In genomic region chr12:122646568-122647220, GRCh38 we compare ENCODE assay signal across 8 cellular contexts. TPM values are rescaled to one million over a fixed set of nuclear protein-coding genes. Genes with fewer than 3 reads are reported as not detected.
DNase-seq lines count a peak whose midpoint lies in the region; ATAC-seq and TF ChIP-seq lines count a peak whose summit lies in the region.

No MANE protein-coding gene starts in this region.

- H4K20me1 ChIP-seq in SU-DHL-6 (ENCODE audit: low read depth, low read length) (no peaks in the 10 kb centered on the region), mammary epithelial cell (ENCODE audit: insufficient read depth, low read length) (no peaks in the 10 kb centered on the region)

- H3K4me3 ChIP-seq in SU-DHL-6 (ENCODE audit: insufficient read depth, low read length, poor library complexity, severe bottlenecking) (no peak overlapping the region), mammary epithelial cell (replicated peaks in 1 of 3; ENCODE audit: insufficient read depth in 1 of 3, low read depth in 2 of 3, low read length in 3 of 3) (no peak overlapping the region), suprapubic skin (no peak overlapping the region)

- no peaks in the 10 kb centered on the region for H3F3A ChIP-seq in SU-DHL-6 (ENCODE audit: insufficient read depth)

- no peak for TF ChIP-seq POLR2A in suprapubic skin (IDR thresholded peaks at IDR 0.05)

- no peak overlapping the region for H2AFZ ChIP-seq in SU-DHL-6 (ENCODE audit: low read depth, low read length, severe bottlenecking)
- peak overlapping the region; percentile 6 for H2AFZ ChIP-seq in mammary epithelial cell (ENCODE audit: low read depth, low read length)

- 43% methylated on average over 8 of the region's 8 CpGs for WGBS in mammary epithelial cell (ENCODE audit: low coverage, missing lambda C conversion rate)
- 58% methylated on average over 8 of the region's 8 CpGs for WGBS in suprapubic skin

- TF ChIP-seq EP300 in suprapubic skin (IDR thresholded peaks at IDR 0.05) = no peak

- H3K27ac ChIP-seq in SU-DHL-6 (ENCODE audit: low read depth, low read length) (no peak overlapping the region), mammary epithelial cell (ENCODE audit: insufficient read depth, low read depth, low read length) (peak overlapping the region; percentile 70), suprapubic skin (no peak overlapping the region)

- no peaks in the 10 kb centered on the region for H3K9me3 ChIP-seq in SU-DHL-6 (ENCODE audit: insufficient read depth, low read length)
- no peaks in the 10 kb centered on the region for H3K9me3 ChIP-seq in mammary epithelial cell (replicated peaks; ENCODE audit: insufficient read depth, low read length)
- H3K9me3 ChIP-seq in suprapubic skin = no peaks in the 10 kb centered on the region

- no peaks in the 10 kb centered on the region for H3K9me2 ChIP-seq in SU-DHL-6 (replicated peaks; ENCODE audit: insufficient read depth, low read length)

- intact Hi-C loops in mammary epithelial cell (cut with micrococcal nuclease) = no loop called here

- H3K9ac ChIP-seq in SU-DHL-6 (ENCODE audit: low read length) = no peak overlapping the region
- no peak overlapping the region for H3K9ac ChIP-seq in mammary epithelial cell (ENCODE audit: insufficient read depth, low read length)

- DNase-seq in activated T-cell treated with anti-CD3 and anti-CD28 coated beads for 1 hour (ENCODE audit: low read depth) (peak; percentile 2), mammary epithelial cell (peak; percentile 90), NCI-H2107 treated with DMSO at 0.1 percent for 48 hours (lab: John Stamatoyannopoulos, UW; ENCODE audit: unreplicated experiment) (no peak), suprapubic skin (ENCODE audit: low spot score in 2 of 2) (no peak)
- DNase-seq in activated T-cell treated with anti-CD3 and anti-CD28 coated beads, Interleukin-2, amount 50 U/mL, for 1 hour = no peak
- DNase-seq in stimulated activated CD8-positive, alpha-beta memory T cell treated with anti-CD3 and anti-CD28 coated beads, Interleukin-12 subunit alpha, Interleukin-12 subunit beta, amount 100 ng/mL, for 1 hour (ENCODE audit: low read depth) = peak; percentile 13

- H3K27me3 ChIP-seq in SU-DHL-6 (ENCODE audit: low read length) = no peaks in the 10 kb centered on the region
- no peaks in the 10 kb centered on the region for H3K27me3 ChIP-seq in mammary epithelial cell (ENCODE audit: insufficient read depth, low read length)
- H3K27me3 ChIP-seq in suprapubic skin = no peaks in the 10 kb centered on the region

- ATAC-seq in HG03097 (IDR thresholded peaks at IDR 0.05; ENCODE audit: low FRiP score, unreplicated experiment) = peak; percentile 67

- H3K36me3 ChIP-seq in SU-DHL-6 (ENCODE audit: low read length) (no peaks in the 10 kb centered on the region), mammary epithelial cell (ENCODE audit: insufficient read depth, low read length) (no peaks in the 10 kb centered on the region), suprapubic skin (no peaks in the 10 kb centered on the region)

- H3K79me2 ChIP-seq in SU-DHL-6 (ENCODE audit: insufficient read depth, low read length) (no peaks in the 10 kb centered on the region), mammary epithelial cell (ENCODE audit: insufficient read depth, low read length) (no peaks in the 10 kb centered on the region)

- in situ Hi-C loops in mammary epithelial cell (cut with MboI; ENCODE audit: low sequenced_read_pairs in 2 of 2) = loop anchor here in 1 of 2 donors (25.0 kb wide), 1 partner anchor 316 kb away; the partner anchor contains the start of gene ABCB9

- peaks cover 7% of the 10 kb centered on the region for H3K4me1 ChIP-seq in mammary epithelial cell (ENCODE audit: insufficient read depth, low read length)
- no peaks in the 10 kb centered on the region for H3K4me1 ChIP-seq in suprapubic skin

- CTCF ChIA-PET in mammary epithelial cell (lab: Charles Lee; ENCODE audit: low non-redundant PET) = no interaction called here

- peak overlapping the region; percentile 25 for H3K4me2 ChIP-seq in SU-DHL-6 (ENCODE audit: low read depth, low read length, poor library complexity, severe bottlenecking)
- no peak overlapping the region for H3K4me2 ChIP-seq in mammary epithelial cell (ENCODE audit: insufficient read depth, low read depth, low read length)

- BruUV-seq in mammary epithelial cell (replicated peaks; lab: Mats Ljungman, UMichigan) = no TSS peak

- dilution Hi-C loops in mammary epithelial cell (cut with HindIII; ENCODE audit: low sequenced_read_pairs) = no loop called here

- TF ChIP-seq CTCF in SU-DHL-6 (IDR thresholded peaks at IDR 0.05; ENCODE audit: insufficient read depth, low read length, poor library complexity, severe bottlenecking) (no peak), mammary epithelial cell (conservative IDR thresholded peaks at IDR 0.05 in 1 of 2, IDR thresholded peaks at IDR 0.05 in 1 of 2; ENCODE audit: extremely low read depth in 1 of 2, insufficient read depth in 1 of 2, low read depth in 1 of 2, low read length in 2 of 2) (no peak), suprapubic skin (IDR thresholded peaks at IDR 0.05) (no peak)

RNA-seq across cellular contexts. Expression of gene HCAR2, which starts 56.5 kb away (rescaled TPM):
- total RNA-seq in mammary epithelial cell (under 1 TPM; 0.17 to 0.28 TPM), suprapubic skin (10 to 100 TPM; 13.8 to 25.8 (median 21.5) TPM)
- polyA plus RNA-seq in mammary epithelial cell = 0.19 TPM
- polyA minus RNA-seq in mammary epithelial cell = not detected

Comparison
In these comparisons a context has a peak if more than half of its experiments do, and no peak if none do; other contexts are left out.
1. DNase-seq: peak in activated T-cell treated with anti-CD3 and anti-CD28 coated beads for 1 hour (single experiment), mammary epithelial cell (single experiment) and stimulated activated CD8-positive, alpha-beta memory T cell treated with anti-CD3 and anti-CD28 coated beads, Interleukin-12 subunit alpha, Interleukin-12 subunit beta, amount 100 ng/mL, for 1 hour (single experiment); none in activated T-cell treated with anti-CD3 and anti-CD28 coated beads, Interleukin-2, amount 50 U/mL, for 1 hour (single experiment), NCI-H2107 treated with DMSO at 0.1 percent for 48 hours (single experiment) and suprapubic skin (0 of 2).
2. RNA of gene HCAR2, which starts 56.5 kb away (total RNA-seq): 13.8 to 25.8 TPM in suprapubic skin; 0.17 to 0.28 TPM in mammary epithelial cell; every median in the first group is over 10 times any median in the second.